ENCODE assay signal across 14 cellular contexts in the genomic region with DNA sequence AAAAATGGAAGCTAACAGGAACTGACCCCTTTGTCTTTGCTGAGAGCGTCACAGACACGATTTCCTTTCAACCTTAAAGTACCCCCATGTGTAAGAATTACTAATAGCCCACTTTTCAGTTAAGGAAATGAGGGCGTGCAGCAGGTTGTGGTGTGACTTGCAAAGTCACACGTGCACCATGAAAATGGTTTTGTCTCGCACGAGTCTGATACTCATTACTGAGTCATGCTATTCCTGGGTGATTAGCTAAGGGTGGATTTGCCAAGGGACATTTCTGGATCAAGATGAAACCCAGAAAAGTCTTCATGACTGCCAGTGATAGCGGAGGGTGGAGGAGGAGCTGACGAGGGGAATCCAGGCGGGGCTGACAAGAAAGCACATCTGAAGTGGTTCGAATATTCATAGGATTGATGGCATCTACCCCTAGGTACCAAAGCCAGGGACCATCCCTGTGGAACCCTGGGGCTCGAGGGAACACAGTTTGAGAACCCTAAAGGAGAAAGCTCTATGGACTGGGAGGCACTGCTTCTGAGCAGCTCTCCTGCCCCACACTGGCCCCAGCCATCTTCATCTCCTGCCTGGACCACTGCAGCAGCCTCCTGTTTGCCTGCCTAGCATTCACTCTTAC. TPM values are rescaled to one million over a fixed set of nuclear protein-coding genes. Genes with fewer than 3 reads are reported as not detected.
DNase-seq lines count a peak whose midpoint lies in the region; ATAC-seq and TF ChIP-seq lines count a peak whose summit lies in the region.
"Had no signal": no experiment of that assay in that cellular context is flagged by ENCODE, and none has a peak within 500 bp of the region (broad histone marks: within the 10 kb centered on the region; RNA-seq: fewer than 3 reads in every experiment).

No MANE protein-coding gene starts in this region.

- H2BK5ac ChIP-seq in trophoblast cell (ENCODE audit: low read depth, low read length, poor library complexity): no peak overlapping the region

- H3K4me1 ChIP-seq in adipocyte (ENCODE audit: control insufficient read depth, insufficient read depth, low read length) (peaks cover 9% of the 10 kb centered on the region), spleen (no peaks in the 10 kb centered on the region), prostate gland (replicated peaks) (no peaks in the 10 kb centered on the region), trophoblast cell (ENCODE audit: control insufficient read depth in 1 of 2, insufficient read depth in 2 of 2, low read length in 2 of 2) (no peaks in the 10 kb centered on the region)
- H3K4me1 ChIP-seq: sigmoid colon had no signal

- no peak overlapping the region for H2AK5ac ChIP-seq in trophoblast cell (ENCODE audit: low read length)

- no peak overlapping the region for H3K27ac Mint-ChIP-seq in activated CD4-positive, alpha-beta memory T cell treated with anti-CD3 and anti-CD28 coated beads, Interleukin-2, amount 10 ng/mL, durations not matched to agents 7 days and 5 days
- H3K27ac Mint-ChIP-seq: memory B cell had no signal

- CTCF ChIA-PET in activated CD4-positive, alpha-beta memory T cell treated with anti-CD3 and anti-CD28 coated beads, Interleukin-2, amount 10 ng/mL, durations not matched to agents 7 days and 5 days (lab: Charles Lee): interaction anchor here (1.2 kb wide), 1 partner anchor 40 kb away, joined by 6 read pairs; no protein-coding TSS in a partner anchor

- H3K4ac ChIP-seq in trophoblast cell (ENCODE audit: low read depth, low read length): no peak overlapping the region

- H3K23ac ChIP-seq in trophoblast cell (ENCODE audit: low read length): no peak overlapping the region

- H3K79me2 ChIP-seq in trophoblast cell (ENCODE audit: control insufficient read depth, insufficient read depth, low read length, poor library complexity): no peaks in the 10 kb centered on the region

- 47 to 57% (median 54%) methylated on average over 11 of the region's 11 CpGs for WGBS in spleen, 5 donors
- WGBS in prostate gland: 79% methylated on average over 11 of the region's 11 CpGs
- no CpG with 5 or more reads among the region's 11 CpGs for WGBS in trophoblast cell (ENCODE audit: extremely low coverage, insufficient coverage, insufficient read length)

- no peak for TF ChIP-seq POLR2A in spleen (IDR thresholded peaks at IDR 0.05)
- no peak for TF ChIP-seq POLR2A in prostate gland (IDR thresholded peaks at IDR 0.05)

- H3K18ac ChIP-seq in trophoblast cell (ENCODE audit: low read length): no peak overlapping the region

- POLR2A ChIA-PET in activated CD4-positive, alpha-beta memory T cell treated with anti-CD3 and anti-CD28 coated beads, Interleukin-2, amount 10 ng/mL, durations not matched to agents 7 days and 5 days (lab: Charles Lee): interaction anchor here (3.2 kb wide), 1 partner anchor 12 kb away, joined by 9 read pairs; the partner anchor contains the start of gene NFATC2

- no peak overlapping the region for H2AFZ ChIP-seq in trophoblast cell (ENCODE audit: insufficient read depth, low read length, poor library complexity)

- H3K27ac ChIP-seq in spleen (no peak overlapping the region), prostate gland (no peak overlapping the region), trophoblast cell (ENCODE audit: low read depth, low read length) (no peak overlapping the region)
- H3K27ac ChIP-seq: sigmoid colon, SK-N-MC had no signal

- H3K9me3 ChIP-seq in adipocyte (ENCODE audit: control insufficient read depth, low read length) (no peaks in the 10 kb centered on the region), spleen (no peaks in the 10 kb centered on the region), prostate gland (no peaks in the 10 kb centered on the region), trophoblast cell (ENCODE audit: insufficient read depth, low read depth, low read length) (no peaks in the 10 kb centered on the region)
- H3K9me3 ChIP-seq: sigmoid colon had no signal

- TF ChIP-seq CTCF in AG10803 (conservative IDR thresholded peaks at IDR 0.05; ENCODE audit: low read length): no peak
- no peak for TF ChIP-seq CTCF in spleen (IDR thresholded peaks at IDR 0.05 in 8 of 11, conservative IDR thresholded peaks at IDR 0.05 in 3 of 11)
- no peak for TF ChIP-seq CTCF in prostate gland (IDR thresholded peaks at IDR 0.05)

- no peak overlapping the region for H3K14ac ChIP-seq in trophoblast cell (ENCODE audit: low read length)

- no peak overlapping the region for H3K4me2 ChIP-seq in trophoblast cell (ENCODE audit: low read length)

- no peak overlapping the region for H3K4me3 Mint-ChIP-seq in activated CD4-positive, alpha-beta memory T cell treated with anti-CD3 and anti-CD28 coated beads, Interleukin-2, amount 10 ng/mL, durations not matched to agents 7 days and 5 days
- H3K4me3 Mint-ChIP-seq: memory B cell had no signal

- H3K9ac ChIP-seq in adipocyte (ENCODE audit: low read length): no peak overlapping the region
- no peak overlapping the region for H3K9ac ChIP-seq in trophoblast cell (ENCODE audit: low read length)

- no peak overlapping the region for H2BK12ac ChIP-seq in trophoblast cell (ENCODE audit: low read length)

- no peaks in the 10 kb centered on the region for H3K36me3 Mint-ChIP-seq in activated CD4-positive, alpha-beta memory T cell treated with anti-CD3 and anti-CD28 coated beads, Interleukin-2, amount 10 ng/mL, durations not matched to agents 7 days and 5 days (ENCODE audit: low read depth)
- H3K36me3 Mint-ChIP-seq: memory B cell had no signal

- no peak overlapping the region for H4K12ac ChIP-seq in trophoblast cell (ENCODE audit: low read depth, low read length)

- intact Hi-C loops in spleen (cut with DNase I; ENCODE audit: low total_unique reads) (no loop called here), prostate gland (cut with DNase I) (no loop called here)

- peak; percentile 84 for ATAC-seq in GM19351 (IDR thresholded peaks at IDR 0.05; ENCODE audit: unreplicated experiment)

- DNase-seq in AG10803 (ENCODE audit: low read depth) (peak; percentile 88), adipocyte (ENCODE audit: low read depth) (no peak), kidney tubule cell (ENCODE audit: low spot score) (peak; percentile 30), spleen (no peak), prostate gland (ENCODE audit: low spot score) (no peak), trophoblast cell (no peak)
- DNase-seq in activated CD4-positive, alpha-beta memory T cell treated with anti-CD3 and anti-CD28 coated beads, Interleukin-2, amount 10 ng/mL, durations not matched to agents 7 days and 5 days: no peak
- DNase-seq: COR-L47, Kasumi-1, NCI-H446, sigmoid colon had no signal

- no peak overlapping the region for H4K91ac ChIP-seq in trophoblast cell (ENCODE audit: low read depth, low read length)

- no peaks in the 10 kb centered on the region for H3K79me1 ChIP-seq in trophoblast cell (ENCODE audit: low read length)

- H4K8ac ChIP-seq in trophoblast cell (ENCODE audit: low read depth, low read length): no peak overlapping the region

- H3K27me3 ChIP-seq in adipocyte (replicated peaks; ENCODE audit: control insufficient read depth, insufficient read depth, low read length) (peaks cover 3% of the 10 kb centered on the region), spleen (replicated peaks in 1 of 7) (peaks cover 0 to 29% (median 2%) of the 10 kb centered on the region in 7 donors), prostate gland (replicated peaks; ENCODE audit: insufficient read depth) (no peaks in the 10 kb centered on the region), trophoblast cell (ENCODE audit: insufficient read depth, low read length) (no peaks in the 10 kb centered on the region)
- H3K27me3 ChIP-seq: sigmoid colon had no signal

- no peak overlapping the region for H3K4me3 ChIP-seq in AG10803 (ENCODE audit: low read length)
- peak overlapping the region; percentile 32 for H3K4me3 ChIP-seq in adipocyte (ENCODE audit: low read length)
- H3K4me3 ChIP-seq in spleen: no peak overlapping the region
- H3K4me3 ChIP-seq in prostate gland: no peak overlapping the region
- H3K4me3 ChIP-seq in trophoblast cell (ENCODE audit: low read depth, low read length): no peak overlapping the region
- H3K4me3 ChIP-seq: sigmoid colon, SK-N-MC had no signal

- H3K9me3 Mint-ChIP-seq in activated CD4-positive, alpha-beta memory T cell treated with anti-CD3 and anti-CD28 coated beads, Interleukin-2, amount 10 ng/mL, durations not matched to agents 7 days and 5 days: no peaks in the 10 kb centered on the region
- H3K9me3 Mint-ChIP-seq: memory B cell had no signal

- H2BK120ac ChIP-seq in trophoblast cell (ENCODE audit: insufficient read depth, low read length, poor library complexity): no peak overlapping the region

- H3K36me3 ChIP-seq in adipocyte (ENCODE audit: control insufficient read depth, insufficient read depth, low read length, severe bottlenecking) (no peaks in the 10 kb centered on the region), spleen (no peaks in the 10 kb centered on the region), prostate gland (no peaks in the 10 kb centered on the region), trophoblast cell (ENCODE audit: control insufficient read depth in 1 of 2, insufficient read depth in 2 of 2, low read length in 2 of 2) (peaks cover 2 to 3% of the 10 kb centered on the region in 2 experiments)
- H3K36me3 ChIP-seq: sigmoid colon had no signal

- H3K4me1 Mint-ChIP-seq in activated CD4-positive, alpha-beta memory T cell treated with anti-CD3 and anti-CD28 coated beads, Interleukin-2, amount 10 ng/mL, durations not matched to agents 7 days and 5 days: peaks cover 3% of the 10 kb centered on the region

- peaks cover 25% of the 10 kb centered on the region for H3K27me3 Mint-ChIP-seq in activated CD4-positive, alpha-beta memory T cell treated with anti-CD3 and anti-CD28 coated beads, Interleukin-2, amount 10 ng/mL, durations not matched to agents 7 days and 5 days

RNA-seq across cellular contexts. Expression of gene NFATC2, which starts 12.1 kb away (rescaled TPM):
- total RNA-seq in spleen (10 to 100 TPM; 28.0 to 42.9 (median 38.7) TPM), prostate gland (1 to 10 TPM; 4.3 to 8.4 TPM)
- 1 to 10 TPM; 6.5 to 9.1 (median 6.8) TPM for polyA plus RNA-seq in spleen
- total RNA-seq in activated CD4-positive, alpha-beta memory T cell treated with anti-CD3 and anti-CD28 coated beads, Interleukin-2, amount 10 ng/mL, durations not matched to agents 7 days and 5 days: 10 to 100 TPM; 53.3 to 56.9 TPM
- 6.7 and 7.6 TPM in 2 replicates for polyA plus RNA-seq in trophoblast cell (2013)

Comparison
In these comparisons a context has a peak if more than half of its experiments do, and no peak if none do; other contexts are left out.
1. DNase-seq: peak in AG10803 (single experiment) and kidney tubule cell (single experiment); none in adipocyte (single experiment), spleen (single experiment), activated CD4-positive, alpha-beta memory T cell treated with anti-CD3 and anti-CD28 coated beads, Interleukin-2, amount 10 ng/mL, durations not matched to agents 7 days and 5 days (single experiment), prostate gland (single experiment) and trophoblast cell (0 of 2).